Comparison of ENCODE assay signal across 1 cellular context in the genomic region with DNA sequence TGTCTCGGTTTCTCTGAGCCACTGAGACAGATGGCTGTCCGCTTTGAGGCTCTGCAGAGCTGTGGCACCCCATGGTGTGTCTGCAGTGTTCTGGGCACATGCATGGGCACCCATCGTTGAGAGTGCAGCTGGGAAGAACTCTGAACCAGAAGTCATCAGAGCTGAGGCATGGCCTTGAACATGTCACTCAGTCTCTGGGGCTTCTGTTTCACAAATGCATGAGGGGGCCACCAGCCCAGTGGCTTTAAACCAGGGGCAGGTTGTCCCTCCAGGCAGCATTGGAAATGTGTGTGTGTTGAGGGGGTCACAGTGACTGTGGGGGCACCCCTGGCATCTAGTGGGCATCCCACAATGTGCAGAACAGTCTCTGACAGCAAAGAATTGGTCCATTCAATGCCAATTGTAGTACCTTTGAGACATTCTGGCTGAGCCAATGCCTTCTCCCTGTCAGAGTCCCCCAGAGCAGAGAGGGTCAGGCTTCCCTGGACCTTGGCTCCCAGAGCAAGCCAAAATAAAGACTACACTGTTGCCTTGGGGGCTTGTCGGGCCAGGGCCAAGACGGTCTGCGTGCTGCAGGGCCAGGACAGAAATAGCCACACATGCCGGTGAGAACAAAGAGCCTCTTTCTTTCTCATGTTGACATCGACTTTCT.
TF ChIP-seq lines count a peak whose summit lies in the region.

No MANE protein-coding gene starts in this region.

TF ChIP-seq in HepG2, 621 proteins besides CTCF, POLR2A, EP300 and RAD21 (continued from another document and continues in another):
- TF ChIP-seq, protein P1, sequence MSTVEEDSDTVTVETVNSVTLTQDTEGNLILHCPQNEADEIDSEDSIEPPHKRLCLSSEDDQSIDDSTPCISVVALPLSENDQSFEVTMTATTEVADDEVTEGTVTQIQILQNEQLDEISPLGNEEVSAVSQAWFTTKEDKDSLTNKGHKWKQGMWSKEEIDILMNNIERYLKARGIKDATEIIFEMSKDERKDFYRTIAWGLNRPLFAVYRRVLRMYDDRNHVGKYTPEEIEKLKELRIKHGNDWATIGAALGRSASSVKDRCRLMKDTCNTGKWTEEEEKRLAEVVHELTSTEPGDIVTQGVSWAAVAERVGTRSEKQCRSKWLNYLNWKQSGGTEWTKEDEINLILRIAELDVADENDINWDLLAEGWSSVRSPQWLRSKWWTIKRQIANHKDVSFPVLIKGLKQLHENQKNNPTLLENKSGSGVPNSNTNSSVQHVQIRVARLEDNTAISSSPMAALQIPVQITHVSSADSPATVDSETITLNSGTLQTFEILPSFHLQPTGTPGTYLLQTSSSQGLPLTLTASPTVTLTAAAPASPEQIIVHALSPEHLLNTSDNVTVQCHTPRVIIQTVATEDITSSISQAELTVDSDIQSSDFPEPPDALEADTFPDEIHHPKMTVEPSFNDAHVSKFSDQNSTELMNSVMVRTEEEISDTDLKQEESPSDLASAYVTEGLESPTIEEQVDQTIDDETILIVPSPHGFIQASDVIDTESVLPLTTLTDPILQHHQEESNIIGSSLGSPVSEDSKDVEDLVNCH (CRISPR knock-in tag; IDR thresholded peaks at IDR 0.05) = no peak
- TF ChIP-seq ZNF598 (CRISPR knock-in tag; IDR thresholded peaks at IDR 0.05; ENCODE audit: borderline replicate concordance) (peak; percentile 68; the same call in 1 of the 2 replicates), SIX4 (CRISPR knock-in tag; IDR thresholded peaks at IDR 0.05) (no peak), ZNF589 (CRISPR knock-in tag; conservative IDR thresholded peaks at IDR 0.05) (no peak), ZSCAN9 (CRISPR knock-in tag; IDR thresholded peaks at IDR 0.05; ENCODE audit: borderline replicate concordance) (no peak), ZFP62 (CRISPR knock-in tag; IDR thresholded peaks at IDR 0.05) (no peak), CBX2 (IDR thresholded peaks at IDR 0.05; ENCODE audit: low read depth, low read length) (no peak), CBX2 (CRISPR knock-in tag; IDR thresholded peaks at IDR 0.05; ENCODE audit: low read depth) (no peak), ZFX (CRISPR knock-in tag; IDR thresholded peaks at IDR 0.05; ENCODE audit: low read depth) (peak; percentile 31; the same call in 1 of the 2 replicates), ZKSCAN8 (CRISPR knock-in tag; IDR thresholded peaks at IDR 0.05; ENCODE audit: borderline replicate concordance) (no peak; the same call in 1 of the 2 replicates), SP1 (IDR thresholded peaks at IDR 0.05) (no peak), SP1 (CRISPR knock-in tag; IDR thresholded peaks at IDR 0.05) (no peak), ZNF317 (CRISPR knock-in tag; IDR thresholded peaks at IDR 0.05) (no peak; the same call in 1 of the 2 replicates), ZNF572 (CRISPR knock-in tag; IDR thresholded peaks at IDR 0.05) (0 out of 2 replicates have a peak, but pooled peaks have one; percentile 68), RFX1 (IDR thresholded peaks at IDR 0.05) (no peak), ZNF782 (CRISPR knock-in tag; IDR thresholded peaks at IDR 0.05; ENCODE audit: borderline replicate concordance) (no peak), GATA4 (IDR thresholded peaks at IDR 0.05; ENCODE audit: borderline replicate concordance, low read depth) (no peak), SMAD1 (CRISPR knock-in tag; IDR thresholded peaks at IDR 0.05; ENCODE audit: borderline replicate concordance, low read depth) (0 out of 2 replicates have a peak, but pooled peaks have one; percentile 40), GZF1 (CRISPR knock-in tag; IDR thresholded peaks at IDR 0.05) (peak; percentile 78; the same call in 1 of the 2 replicates), KDM5B (CRISPR knock-in tag; IDR thresholded peaks at IDR 0.05; ENCODE audit: borderline replicate concordance) (peak; percentile 59), ZNF703 (CRISPR knock-in tag; IDR thresholded peaks at IDR 0.05; ENCODE audit: borderline replicate concordance) (no peak), ZNF614 (CRISPR knock-in tag; IDR thresholded peaks at IDR 0.05; ENCODE audit: borderline replicate concordance) (0 out of 2 replicates have a peak, but pooled peaks have one; percentile 20), ARNT2 (CRISPR knock-in tag; IDR thresholded peaks at IDR 0.05; ENCODE audit: low read depth) (0 out of 2 replicates have a peak, but pooled peaks have one; percentile 50), ZMYM2 (CRISPR knock-in tag; IDR thresholded peaks at IDR 0.05) (no peak), NR3C1 (CRISPR knock-in tag; IDR thresholded peaks at IDR 0.05) (no peak), SOX6 (IDR thresholded peaks at IDR 0.05) (no peak), SOX6 (CRISPR knock-in tag; IDR thresholded peaks at IDR 0.05) (peak; percentile 78), ZNF263 (CRISPR knock-in tag; IDR thresholded peaks at IDR 0.05) (peak; percentile 50; the same call in 1 of the 2 replicates), NR2C2 (CRISPR knock-in tag; IDR thresholded peaks at IDR 0.05; ENCODE audit: borderline replicate concordance) (no peak), HDAC1 (CRISPR knock-in tag; IDR thresholded peaks at IDR 0.05) (no peak; the same call in 1 of the 2 replicates), BRCA1 (CRISPR knock-in tag; IDR thresholded peaks at IDR 0.05) (no peak), NFKB2 (CRISPR knock-in tag; IDR thresholded peaks at IDR 0.05; ENCODE audit: borderline replicate concordance) (peak; percentile 32; the same call in 1 of the 2 replicates), KAT7 (CRISPR knock-in tag; IDR thresholded peaks at IDR 0.05; ENCODE audit: borderline replicate concordance) (peak; percentile 12; the same call in 1 of the 2 replicates), ZNF564 (CRISPR knock-in tag; IDR thresholded peaks at IDR 0.05) (0 out of 2 replicates have a peak, but pooled peaks have one; percentile 36), ZNF468 (CRISPR knock-in tag; IDR thresholded peaks at IDR 0.05) (no peak), ZNF558 (CRISPR knock-in tag; IDR thresholded peaks at IDR 0.05; ENCODE audit: borderline replicate concordance) (no peak)
- TF ChIP-seq, protein P2, sequence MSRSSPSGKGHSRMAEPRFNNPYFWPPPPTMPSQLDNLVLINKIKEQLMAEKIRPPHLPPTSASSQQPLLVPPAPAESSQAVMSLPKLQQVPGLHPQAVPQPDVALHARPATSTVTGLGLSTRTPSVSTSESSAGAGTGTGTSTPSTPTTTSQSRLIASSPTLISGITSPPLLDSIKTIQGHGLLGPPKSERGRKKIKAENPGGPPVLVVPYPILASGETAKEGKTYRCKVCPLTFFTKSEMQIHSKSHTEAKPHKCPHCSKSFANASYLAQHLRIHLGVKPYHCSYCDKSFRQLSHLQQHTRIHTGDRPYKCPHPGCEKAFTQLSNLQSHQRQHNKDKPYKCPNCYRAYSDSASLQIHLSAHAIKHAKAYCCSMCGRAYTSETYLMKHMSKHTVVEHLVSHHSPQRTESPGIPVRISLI (CRISPR knock-in tag; IDR thresholded peaks at IDR 0.05; ENCODE audit: borderline replicate concordance) = 0 out of 2 replicates have a peak, but pooled peaks have one; percentile 12
- TF ChIP-seq, protein P3, sequence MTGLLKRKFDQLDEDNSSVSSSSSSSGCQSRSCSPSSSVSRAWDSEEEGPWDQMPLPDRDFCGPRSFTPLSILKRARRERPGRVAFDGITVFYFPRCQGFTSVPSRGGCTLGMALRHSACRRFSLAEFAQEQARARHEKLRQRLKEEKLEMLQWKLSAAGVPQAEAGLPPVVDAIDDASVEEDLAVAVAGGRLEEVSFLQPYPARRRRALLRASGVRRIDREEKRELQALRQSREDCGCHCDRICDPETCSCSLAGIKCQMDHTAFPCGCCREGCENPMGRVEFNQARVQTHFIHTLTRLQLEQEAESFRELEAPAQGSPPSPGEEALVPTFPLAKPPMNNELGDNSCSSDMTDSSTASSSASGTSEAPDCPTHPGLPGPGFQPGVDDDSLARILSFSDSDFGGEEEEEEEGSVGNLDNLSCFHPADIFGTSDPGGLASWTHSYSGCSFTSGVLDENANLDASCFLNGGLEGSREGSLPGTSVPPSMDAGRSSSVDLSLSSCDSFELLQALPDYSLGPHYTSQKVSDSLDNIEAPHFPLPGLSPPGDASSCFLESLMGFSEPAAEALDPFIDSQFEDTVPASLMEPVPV (CRISPR knock-in tag; IDR thresholded peaks at IDR 0.05) = 0 out of 2 replicates have a peak, but pooled peaks have one; percentile 20
- TF ChIP-seq, protein P4, sequence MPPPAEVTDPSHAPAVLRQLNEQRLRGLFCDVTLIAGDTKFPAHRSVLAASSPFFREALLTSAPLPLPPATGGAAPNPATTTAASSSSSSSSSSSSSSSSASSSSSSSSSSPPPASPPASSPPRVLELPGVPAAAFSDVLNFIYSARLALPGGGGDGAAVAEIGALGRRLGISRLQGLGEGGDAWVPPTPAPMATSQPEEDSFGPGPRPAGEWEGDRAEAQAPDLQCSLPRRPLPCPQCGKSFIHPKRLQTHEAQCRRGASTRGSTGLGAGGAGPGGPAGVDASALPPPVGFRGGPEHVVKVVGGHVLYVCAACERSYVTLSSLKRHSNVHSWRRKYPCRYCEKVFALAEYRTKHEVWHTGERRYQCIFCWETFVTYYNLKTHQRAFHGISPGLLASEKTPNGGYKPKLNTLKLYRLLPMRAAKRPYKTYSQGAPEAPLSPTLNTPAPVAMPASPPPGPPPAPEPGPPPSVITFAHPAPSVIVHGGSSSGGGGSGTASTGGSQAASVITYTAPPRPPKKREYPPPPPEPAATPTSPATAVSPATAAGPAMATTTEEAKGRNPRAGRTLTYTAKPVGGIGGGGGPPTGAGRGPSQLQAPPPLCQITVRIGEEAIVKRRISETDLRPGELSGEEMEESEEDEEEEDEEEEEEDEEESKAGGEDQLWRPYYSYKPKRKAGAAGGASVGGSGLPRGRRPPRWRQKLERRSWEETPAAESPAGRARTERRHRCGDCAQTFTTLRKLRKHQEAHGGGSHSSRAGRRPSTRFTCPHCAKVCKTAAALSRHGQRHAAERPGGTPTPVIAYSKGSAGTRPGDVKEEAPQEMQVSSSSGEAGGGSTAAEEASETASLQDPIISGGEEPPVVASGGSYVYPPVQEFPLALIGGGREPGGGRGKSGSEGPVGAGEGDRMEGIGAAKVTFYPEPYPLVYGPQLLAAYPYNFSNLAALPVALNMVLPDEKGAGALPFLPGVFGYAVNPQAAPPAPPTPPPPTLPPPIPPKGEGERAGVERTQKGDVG (CRISPR knock-in tag; IDR thresholded peaks at IDR 0.05; ENCODE audit: borderline replicate concordance) = no peak
- TF ChIP-seq, protein P5, sequence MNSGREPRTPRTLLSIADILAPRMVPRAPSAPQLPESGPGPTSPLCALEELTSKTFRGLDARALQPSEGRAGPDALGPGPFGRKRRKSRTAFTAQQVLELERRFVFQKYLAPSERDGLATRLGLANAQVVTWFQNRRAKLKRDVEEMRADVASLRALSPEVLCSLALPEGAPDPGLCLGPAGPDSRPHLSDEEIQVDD (CRISPR knock-in tag; IDR thresholded peaks at IDR 0.05; ENCODE audit: borderline replicate concordance) = no peak
- TF ChIP-seq, protein P6, sequence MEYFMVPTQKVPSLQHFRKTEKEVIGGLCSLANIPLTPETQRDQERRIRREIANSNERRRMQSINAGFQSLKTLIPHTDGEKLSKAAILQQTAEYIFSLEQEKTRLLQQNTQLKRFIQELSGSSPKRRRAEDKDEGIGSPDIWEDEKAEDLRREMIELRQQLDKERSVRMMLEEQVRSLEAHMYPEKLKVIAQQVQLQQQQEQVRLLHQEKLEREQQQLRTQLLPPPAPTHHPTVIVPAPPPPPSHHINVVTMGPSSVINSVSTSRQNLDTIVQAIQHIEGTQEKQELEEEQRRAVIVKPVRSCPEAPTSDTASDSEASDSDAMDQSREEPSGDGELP (IDR thresholded peaks at IDR 0.05; ENCODE audit: borderline replicate concordance, low read depth) = no peak
- TF ChIP-seq, protein P7, sequence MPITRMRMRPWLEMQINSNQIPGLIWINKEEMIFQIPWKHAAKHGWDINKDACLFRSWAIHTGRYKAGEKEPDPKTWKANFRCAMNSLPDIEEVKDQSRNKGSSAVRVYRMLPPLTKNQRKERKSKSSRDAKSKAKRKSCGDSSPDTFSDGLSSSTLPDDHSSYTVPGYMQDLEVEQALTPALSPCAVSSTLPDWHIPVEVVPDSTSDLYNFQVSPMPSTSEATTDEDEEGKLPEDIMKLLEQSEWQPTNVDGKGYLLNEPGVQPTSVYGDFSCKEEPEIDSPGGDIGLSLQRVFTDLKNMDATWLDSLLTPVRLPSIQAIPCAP (CRISPR knock-in tag; IDR thresholded peaks at IDR 0.05; ENCODE audit: low read depth) = no peak
- TF ChIP-seq, protein P8, sequence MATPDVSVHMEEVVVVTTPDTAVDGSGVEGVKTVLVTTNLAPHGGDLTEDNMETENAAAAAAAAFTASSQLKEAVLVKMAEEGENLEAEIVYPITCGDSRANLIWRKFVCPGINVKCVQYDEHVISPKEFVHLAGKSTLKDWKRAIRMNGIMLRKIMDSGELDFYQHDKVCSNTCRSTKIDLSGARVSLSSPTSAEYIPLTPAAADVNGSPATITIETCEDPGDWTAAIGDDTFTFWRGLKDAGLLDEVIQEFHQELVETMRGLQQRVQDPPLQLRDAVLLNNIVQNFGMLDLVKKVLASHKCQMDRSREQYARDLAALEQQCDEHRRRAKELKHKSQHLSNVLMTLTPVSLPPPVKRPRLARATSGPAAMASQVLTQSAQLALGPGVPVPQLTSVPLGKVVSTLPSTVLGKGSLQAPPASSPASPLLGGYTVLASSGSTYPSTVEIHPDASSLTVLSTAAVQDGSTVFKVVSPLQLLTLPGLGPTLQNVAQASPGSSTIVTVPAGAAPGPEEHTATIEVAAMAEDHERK (CRISPR knock-in tag; IDR thresholded peaks at IDR 0.05; ENCODE audit: low read depth) = no peak
- TF ChIP-seq, protein P9, sequence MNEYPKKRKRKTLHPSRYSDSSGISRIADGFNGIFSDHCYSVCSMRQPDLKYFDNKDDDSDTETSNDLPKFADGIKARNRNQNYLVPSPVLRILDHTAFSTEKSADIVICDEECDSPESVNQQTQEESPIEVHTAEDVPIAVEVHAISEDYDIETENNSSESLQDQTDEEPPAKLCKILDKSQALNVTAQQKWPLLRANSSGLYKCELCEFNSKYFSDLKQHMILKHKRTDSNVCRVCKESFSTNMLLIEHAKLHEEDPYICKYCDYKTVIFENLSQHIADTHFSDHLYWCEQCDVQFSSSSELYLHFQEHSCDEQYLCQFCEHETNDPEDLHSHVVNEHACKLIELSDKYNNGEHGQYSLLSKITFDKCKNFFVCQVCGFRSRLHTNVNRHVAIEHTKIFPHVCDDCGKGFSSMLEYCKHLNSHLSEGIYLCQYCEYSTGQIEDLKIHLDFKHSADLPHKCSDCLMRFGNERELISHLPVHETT (CRISPR knock-in tag; conservative IDR thresholded peaks at IDR 0.05) = no peak
- TF ChIP-seq, protein P10, sequence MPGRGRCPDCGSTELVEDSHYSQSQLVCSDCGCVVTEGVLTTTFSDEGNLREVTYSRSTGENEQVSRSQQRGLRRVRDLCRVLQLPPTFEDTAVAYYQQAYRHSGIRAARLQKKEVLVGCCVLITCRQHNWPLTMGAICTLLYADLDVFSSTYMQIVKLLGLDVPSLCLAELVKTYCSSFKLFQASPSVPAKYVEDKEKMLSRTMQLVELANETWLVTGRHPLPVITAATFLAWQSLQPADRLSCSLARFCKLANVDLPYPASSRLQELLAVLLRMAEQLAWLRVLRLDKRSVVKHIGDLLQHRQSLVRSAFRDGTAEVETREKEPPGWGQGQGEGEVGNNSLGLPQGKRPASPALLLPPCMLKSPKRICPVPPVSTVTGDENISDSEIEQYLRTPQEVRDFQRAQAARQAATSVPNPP (CRISPR knock-in tag; IDR thresholded peaks at IDR 0.05) = no peak
- TF ChIP-seq, protein P11, sequence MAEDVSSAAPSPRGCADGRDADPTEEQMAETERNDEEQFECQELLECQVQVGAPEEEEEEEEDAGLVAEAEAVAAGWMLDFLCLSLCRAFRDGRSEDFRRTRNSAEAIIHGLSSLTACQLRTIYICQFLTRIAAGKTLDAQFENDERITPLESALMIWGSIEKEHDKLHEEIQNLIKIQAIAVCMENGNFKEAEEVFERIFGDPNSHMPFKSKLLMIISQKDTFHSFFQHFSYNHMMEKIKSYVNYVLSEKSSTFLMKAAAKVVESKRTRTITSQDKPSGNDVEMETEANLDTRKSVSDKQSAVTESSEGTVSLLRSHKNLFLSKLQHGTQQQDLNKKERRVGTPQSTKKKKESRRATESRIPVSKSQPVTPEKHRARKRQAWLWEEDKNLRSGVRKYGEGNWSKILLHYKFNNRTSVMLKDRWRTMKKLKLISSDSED (CRISPR knock-in tag; IDR thresholded peaks at IDR 0.05) = no peak
